Comparison of ENCODE assay signal across 8 cellular contexts in the genomic region with DNA sequence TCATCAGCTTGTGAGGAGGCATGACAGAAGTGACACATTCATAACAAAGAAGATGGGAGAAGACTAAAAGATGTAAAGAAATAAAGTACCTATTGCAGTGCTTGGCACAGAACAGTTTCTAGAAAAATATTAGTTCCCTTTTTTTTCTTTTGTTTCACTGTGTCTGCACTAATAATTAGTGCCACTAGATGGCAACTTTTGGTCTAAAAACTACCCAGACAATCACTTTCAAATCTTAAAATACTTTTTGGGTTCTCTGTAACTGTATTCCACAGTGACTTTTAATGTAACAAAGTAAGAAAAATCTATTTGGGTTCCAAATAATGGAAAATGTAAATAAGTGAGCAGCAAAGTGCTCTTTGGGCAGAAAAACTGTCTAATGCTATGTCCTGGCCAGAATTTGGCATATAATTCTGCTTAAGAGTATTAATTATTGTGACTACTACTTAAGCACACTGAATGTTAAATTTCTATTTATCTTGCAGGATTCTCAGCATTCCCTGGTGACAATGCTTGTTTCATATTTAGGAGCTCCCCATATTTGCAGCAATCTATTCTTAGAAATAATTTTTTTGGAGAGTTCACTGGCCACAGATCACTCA.
DNase-seq lines count a peak whose midpoint lies in the region; ATAC-seq and TF ChIP-seq lines count a peak whose summit lies in the region.

No MANE protein-coding gene starts in this region.

- peak; percentile 41 for DNase-seq in AG20443 (ENCODE audit: low spot score)
- DNase-seq in SW480 (ENCODE audit: low spot score), result peak; percentile 32
- DNase-seq in fibroblast of villous mesenchyme (ENCODE audit: low read depth), result peak; percentile 49
- DNase-seq in sigmoid colon, result no peak
- no peak for DNase-seq in stimulated activated CD4-positive, alpha-beta T cell treated with anti-CD3 and anti-CD28 coated beads, Interleukin-15, amount 100 ng/mL, for 24 hours

- H3K4me3 ChIP-seq in fibroblast of villous mesenchyme (ENCODE audit: low read depth, low read length), result no peak overlapping the region
- no peak overlapping the region for H3K4me3 ChIP-seq in sigmoid colon

- H3K9me3 ChIP-seq in sigmoid colon, result no peaks in the 10 kb centered on the region

- H3K27me3 ChIP-seq in sigmoid colon, result no peaks in the 10 kb centered on the region

- H3K36me3 ChIP-seq in sigmoid colon, result no peaks in the 10 kb centered on the region

- H3K27ac ChIP-seq in sigmoid colon, result no peak overlapping the region

- TF ChIP-seq CTCF in fibroblast of villous mesenchyme (IDR thresholded peaks at IDR 0.05; ENCODE audit: insufficient read depth, low read depth, low read length), result peak; percentile 73
- TF ChIP-seq CTCF in sigmoid colon (IDR thresholded peaks at IDR 0.05), result peak; percentile 31 to 77 (median 58)

- ATAC-seq in GM18499 (IDR thresholded peaks at IDR 0.05; ENCODE audit: insufficient read depth, unreplicated experiment) (peak; percentile 81), HG03439 (IDR thresholded peaks at IDR 0.05; ENCODE audit: unreplicated experiment) (peak; percentile 53)
- no peak for ATAC-seq in activated CD4-positive, CD25-positive, alpha-beta regulatory T cell treated with anti-CD3 and anti-CD28 coated beads, Interleukin-2, amount 50 U/mL, for 24 hours

- TF ChIP-seq EP300 in sigmoid colon (IDR thresholded peaks at IDR 0.05), result no peak

- H3K4me1 ChIP-seq in sigmoid colon, result peaks cover 0 to 5% (median 2%) of the 10 kb centered on the region in 4 donors

- TF ChIP-seq POLR2A in sigmoid colon (IDR thresholded peaks at IDR 0.05), result no peak

- intact Hi-C loops in sigmoid colon (cut with DNase I), result loop anchor here (5.0 kb wide), 2 partner anchors 156 to 176 kb away; a partner anchor contains a TSS

Comparison
In these comparisons a context has a peak if more than half of its experiments do, and no peak if none do; other contexts are left out.
1. DNase-seq: peak in AG20443 (single experiment), SW480 (single experiment) and fibroblast of villous mesenchyme (single experiment); none in sigmoid colon (single experiment) and stimulated activated CD4-positive, alpha-beta T cell treated with anti-CD3 and anti-CD28 coated beads, Interleukin-15, amount 100 ng/mL, for 24 hours (single experiment).
2. ATAC-seq: peak in GM18499 (single experiment) and HG03439 (single experiment); none in activated CD4-positive, CD25-positive, alpha-beta regulatory T cell treated with anti-CD3 and anti-CD28 coated beads, Interleukin-2, amount 50 U/mL, for 24 hours (0 of 2).